In genomic region chr20:25863536-25864325, GRCh38 we compare ENCODE assay signal across 8 cellular contexts.
A peak's percentile ranks its signal among the peaks of the same experiment; 100 is the strongest.
DNase-seq lines count a peak whose midpoint lies in the region; ATAC-seq, FAIRE-seq and TF ChIP-seq lines count a peak whose summit lies in the region.

No MANE protein-coding gene starts in this region.

- TF ChIP-seq RAD21 in HCT116 (IDR thresholded peaks at IDR 0.05; ENCODE audit: low read depth) (no peak), GM12878 (IDR thresholded peaks at IDR 0.05; ENCODE audit: insufficient read depth, low read depth, low read length) (no peak)

- H3K79me2 ChIP-seq in ACC112 (ENCODE audit: control insufficient read depth, insufficient read depth, low read length, unreplicated experiment) (no peaks in the 10 kb centered on the region), HCT116 (ENCODE audit: insufficient read depth, low read length) (no peaks in the 10 kb centered on the region), GM12878 (ENCODE audit: control insufficient read depth, insufficient read depth, low read length) (no peaks in the 10 kb centered on the region)

- H3K4me3 ChIP-seq in ACC112 (ENCODE audit: low read depth, low read length), result peak overlapping the region; percentile 73
- H3K4me3 ChIP-seq in HCT116 (replicated peaks in 1 of 2; ENCODE audit: low read depth in 1 of 2, low read length in 2 of 2), result peak overlapping the region; percentile 40 to 56
- H3K4me3 ChIP-seq in GM12878, result peak overlapping the region; percentile 37; the same call in 1 of the 2 replicates
- peak overlapping the region; percentile 30 for H3K4me3 ChIP-seq in mesodermal cell (ENCODE audit: extremely low read depth, insufficient read depth, low read length, poor library complexity, severe bottlenecking)

- TF ChIP-seq CTCF in HCT116 (IDR thresholded peaks at IDR 0.05 in 2 of 3, conservative IDR thresholded peaks at IDR 0.05 in 1 of 3; ENCODE audit: borderline replicate concordance in 1 of 3, insufficient read depth in 1 of 3, low read depth in 2 of 3, low read length in 2 of 3), result no peak
- no peak for TF ChIP-seq CTCF in GM12878 (IDR thresholded peaks at IDR 0.05 in 2 of 3, conservative IDR thresholded peaks at IDR 0.05 in 1 of 3; ENCODE audit: control insufficient read depth in 2 of 3, extremely low read depth in 1 of 3, insufficient read depth in 1 of 3, low read depth in 3 of 3, low read length in 3 of 3)

- no TSS peak for BruUV-seq in HCT116 (replicated peaks; lab: Mats Ljungman, UMichigan)
- no TSS peak for BruUV-seq in GM12878 (replicated peaks; lab: Mats Ljungman, UMichigan)

- H2AFZ ChIP-seq in ACC112 (ENCODE audit: low read length, unreplicated experiment) (peak overlapping the region; percentile 85), HCT116 (ENCODE audit: low read depth, low read length, poor library complexity, severe bottlenecking) (peak overlapping the region; percentile 72), GM12878 (ENCODE audit: control insufficient read depth, low read depth, low read length) (peak overlapping the region; percentile 58)

- TF ChIP-seq EP300 in GM12878 (IDR thresholded peaks at IDR 0.05; ENCODE audit: borderline replicate concordance in 1 of 2, control insufficient read depth in 1 of 2, low read depth in 2 of 2, low read length in 2 of 2), result no peak

- H3K27me3 ChIP-seq in ACC112 (ENCODE audit: insufficient read depth, low read length) (peaks cover 9% of the 10 kb centered on the region; the same call in 1 of the 2 replicates), HCT116 (ENCODE audit: insufficient read depth, low read length) (no peaks in the 10 kb centered on the region; the same call in 1 of the 2 replicates), GM12878 (replicated peaks in 1 of 2; ENCODE audit: control insufficient read depth in 2 of 2, insufficient read depth in 2 of 2, low read length in 1 of 2) (no peaks in the 10 kb centered on the region; a peak in 2 of 4 replicates)

- H3K9ac ChIP-seq in HCT116 (ENCODE audit: low read length), result 0 out of 2 replicates have a peak overlapping the region, but pooled peaks have one; percentile 7
- H3K9ac ChIP-seq in GM12878 (ENCODE audit: control insufficient read depth, insufficient read depth, low read length), result no peak overlapping the region

- H4K20me1 ChIP-seq in HCT116 (ENCODE audit: insufficient read depth) (no peaks in the 10 kb centered on the region), GM12878 (ENCODE audit: control insufficient read depth, insufficient read depth) (no peaks in the 10 kb centered on the region)

- H3K4me1 ChIP-seq in ACC112 (ENCODE audit: control insufficient read depth, insufficient read depth, low read length, unreplicated experiment) (peaks cover 3% of the 10 kb centered on the region), HCT116 (ENCODE audit: control insufficient read depth in 1 of 2, insufficient read depth in 2 of 2, low read length in 2 of 2) (peaks cover 0 to 30% of the 10 kb centered on the region in 2 experiments; a peak in 1 of 4 replicates), GM12878 (ENCODE audit: control insufficient read depth, insufficient read depth, low read length) (peaks cover 6% of the 10 kb centered on the region), mesodermal cell (ENCODE audit: control insufficient read depth, insufficient read depth, low read length, poor library complexity, severe bottlenecking) (peaks cover 8% of the 10 kb centered on the region)

- peak overlapping the region; percentile 75 for H3K4me2 ChIP-seq in HCT116 (ENCODE audit: low read length)
- peak overlapping the region; percentile 74 for H3K4me2 ChIP-seq in GM12878 (ENCODE audit: control insufficient read depth, insufficient read depth)

- H3K27ac ChIP-seq in ACC112 (ENCODE audit: low read depth, low read length), result no peak overlapping the region
- no peak overlapping the region for H3K27ac ChIP-seq in HCT116 (ENCODE audit: low read depth, low read length)
- H3K27ac ChIP-seq in GM12878 (ENCODE audit: control insufficient read depth, insufficient read depth), result no peak overlapping the region
- H3K27ac ChIP-seq in mesodermal cell (ENCODE audit: low read depth, low read length, severe bottlenecking), result no peak overlapping the region

- H3K9me2 ChIP-seq in HCT116 (ENCODE audit: insufficient read depth), result no peaks in the 10 kb centered on the region

- no peak for DNase-seq in HCT116 (ENCODE audit: low read depth, low spot score)
- DNase-seq in GM12878 (ENCODE audit: low read depth, low spot score), result no peak
- no peak for DNase-seq in stimulated activated CD4-positive, alpha-beta T cell treated with anti-CD3 and anti-CD28 coated beads, Interleukin-2, amount 100 ng/mL, for 24 hours

- no peak for FAIRE-seq in GM12878 (lab: Jason Lieb, UNC)

- TF ChIP-seq POLR2A in HCT116 (IDR thresholded peaks at IDR 0.05; ENCODE audit: borderline replicate concordance, extremely low read depth, insufficient read depth, insufficient read length), result no peak
- no peak for TF ChIP-seq POLR2A in GM12878 (IDR thresholded peaks at IDR 0.05; ENCODE audit: low read depth, low read length)

- RAD21 ChIA-PET in HCT116 (lab: Charles Lee; ENCODE audit: low non-redundant PET in 1 of 2, low total read pairs in 2 of 2, uncharacterized antibody in 2 of 2, unreplicated experiment in 2 of 2), result no interaction called here
- RAD21 ChIA-PET in GM12878 (lab: Charles Lee; ENCODE audit: unreplicated experiment), result no interaction called here

- 0 out of 2 replicates have a peak, but pooled peaks have one; percentile 9 for ATAC-seq in HCT116
- ATAC-seq in GM12878, result no peak
- ATAC-seq in HG03095 (IDR thresholded peaks at IDR 0.05; ENCODE audit: unreplicated experiment), result no peak
- ATAC-seq in HG03039 (IDR thresholded peaks at IDR 0.05; ENCODE audit: unreplicated experiment), result no peak
- no peak for ATAC-seq in HG02798 (IDR thresholded peaks at IDR 0.05; ENCODE audit: poor library complexity, unreplicated experiment)

- H3K9me3 ChIP-seq in HCT116 (ENCODE audit: control insufficient read depth in 1 of 2, insufficient read depth in 1 of 2, low read depth in 1 of 2, low read length in 2 of 2) (no peaks in the 10 kb centered on the region), GM12878 (replicated peaks; ENCODE audit: control insufficient read depth, insufficient read depth, low read length) (no peaks in the 10 kb centered on the region), mesodermal cell (ENCODE audit: control insufficient read depth, low read length) (no peaks in the 10 kb centered on the region)

- SMC1A ChIA-PET in GM12878 (lab: Charles Lee; ENCODE audit: uncharacterized antibody, unreplicated experiment), result no interaction called here

- CTCF ChIA-PET in HCT116 (lab: Charles Lee), result no interaction called here
- CTCF ChIA-PET in GM12878 (lab: Yijun Ruan, JAX), result no interaction called here

- 32% methylated on average over 19 of the region's 21 CpGs for WGBS in GM12878 (ENCODE audit: insufficient coverage, insufficient replicate concordance, low lambda C conversion rate, missing lambda C conversion rate)
- 27 to 33% methylated on average over 12 to 15 of the region's 21 CpGs for WGBS in mesodermal cell (ENCODE audit: insufficient coverage in 2 of 2), 2 experiments

- POLR2A ChIA-PET in HCT116 (lab: Charles Lee), result no interaction called here
- POLR2A ChIA-PET in GM12878 (lab: Charles Lee), result no interaction called here

- H3K36me3 ChIP-seq in ACC112 (ENCODE audit: insufficient read depth, low read length), result no peaks in the 10 kb centered on the region
- H3K36me3 ChIP-seq in HCT116 (ENCODE audit: control insufficient read depth in 1 of 2, insufficient read depth in 2 of 2, low read length in 2 of 2), result no peaks in the 10 kb centered on the region
- no peaks in the 10 kb centered on the region for H3K36me3 ChIP-seq in GM12878 (ENCODE audit: control insufficient read depth in 2 of 2, insufficient read depth in 2 of 2, low read length in 1 of 2)
- H3K36me3 ChIP-seq in mesodermal cell (ENCODE audit: control insufficient read depth, insufficient read depth, low read length), result no peaks in the 10 kb centered on the region

- in situ Hi-C loops in GM12878 (cut with MboI), result no loop called here

- intact Hi-C loops in HCT116 (cut with micrococcal nuclease), result no loop called here
- intact Hi-C loops in GM12878 (cut with micrococcal nuclease; ENCODE audit: unreplicated experiment), result no loop called here

TF ChIP-seq in HCT116, 20 proteins besides CTCF, POLR2A, EP300 and RAD21 (continues in another document):
- TF ChIP-seq, protein P1, sequence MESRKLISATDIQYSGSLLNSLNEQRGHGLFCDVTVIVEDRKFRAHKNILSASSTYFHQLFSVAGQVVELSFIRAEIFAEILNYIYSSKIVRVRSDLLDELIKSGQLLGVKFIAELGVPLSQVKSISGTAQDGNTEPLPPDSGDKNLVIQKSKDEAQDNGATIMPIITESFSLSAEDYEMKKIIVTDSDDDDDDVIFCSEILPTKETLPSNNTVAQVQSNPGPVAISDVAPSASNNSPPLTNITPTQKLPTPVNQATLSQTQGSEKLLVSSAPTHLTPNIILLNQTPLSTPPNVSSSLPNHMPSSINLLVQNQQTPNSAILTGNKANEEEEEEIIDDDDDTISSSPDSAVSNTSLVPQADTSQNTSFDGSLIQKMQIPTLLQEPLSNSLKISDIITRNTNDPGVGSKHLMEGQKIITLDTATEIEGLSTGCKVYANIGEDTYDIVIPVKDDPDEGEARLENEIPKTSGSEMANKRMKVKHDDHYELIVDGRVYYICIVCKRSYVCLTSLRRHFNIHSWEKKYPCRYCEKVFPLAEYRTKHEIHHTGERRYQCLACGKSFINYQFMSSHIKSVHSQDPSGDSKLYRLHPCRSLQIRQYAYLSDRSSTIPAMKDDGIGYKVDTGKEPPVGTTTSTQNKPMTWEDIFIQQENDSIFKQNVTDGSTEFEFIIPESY (IDR thresholded peaks at IDR 0.05; ENCODE audit: extremely low read depth, insufficient replicate concordance, low read length), result no peak
- TF ChIP-seq SP1 (IDR thresholded peaks at IDR 0.05; ENCODE audit: low read depth), result no peak
- TF ChIP-seq EZH2phosphoT487 (IDR thresholded peaks at IDR 0.05; ENCODE audit: borderline replicate concordance), result no peak

TF ChIP-seq in GM12878, 131 proteins besides CTCF, POLR2A, EP300 and RAD21 (continues in another document):
- no peak for TF ChIP-seq SIX5 (IDR thresholded peaks at IDR 0.05; ENCODE audit: low read depth, low read length, severe bottlenecking)
